In the genomic region with DNA sequence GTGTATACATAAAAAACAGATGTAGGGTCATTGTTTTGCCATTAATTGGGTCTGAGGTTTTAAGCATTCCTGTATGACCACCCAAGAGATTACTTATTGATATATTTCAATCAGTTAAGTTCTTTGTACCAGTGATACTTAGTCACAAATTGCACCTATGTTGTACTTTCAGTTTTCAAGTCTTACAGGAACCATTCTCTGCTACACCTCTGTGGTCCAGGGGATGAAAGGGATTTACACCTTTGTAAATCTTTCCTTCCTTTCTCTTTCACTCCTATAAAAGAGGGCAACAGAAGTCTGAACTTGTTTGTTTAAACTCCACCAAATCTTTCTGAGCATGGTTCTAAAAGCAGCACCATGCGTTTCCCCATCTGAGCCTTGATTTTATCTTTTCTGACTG, we compare ENCODE assay signal across 23 cellular contexts.
A peak's percentile ranks its signal among the peaks of the same experiment; 100 is the strongest.
DNase-seq lines count a peak whose midpoint lies in the region; ATAC-seq and TF ChIP-seq lines count a peak whose summit lies in the region.
"Had no signal": no experiment of that assay in that cellular context is flagged by ENCODE, and none has a peak within 500 bp of the region (broad histone marks: within the 10 kb centered on the region; RNA-seq: fewer than 3 reads in every experiment).

No MANE protein-coding gene starts in this region.

- no peaks in the 10 kb centered on the region for H4K20me1 ChIP-seq in MM.1S (ENCODE audit: insufficient read depth, low read length)

- H3K36me3 Mint-ChIP-seq in stimulated activated naive B cell treated with anti-CD40 and anti-IgM and Interleukin-4, amounts not matched to agents 10 μg/mL and 1 μg/mL and 100 μg/mL, for 72 hours, result peaks cover 0 to 2% of the 10 kb centered on the region in 2 donors
- H3K36me3 Mint-ChIP-seq: memory B cell had no signal

- H3K4me1 ChIP-seq in MM.1S (ENCODE audit: low read length) (peaks cover 5% of the 10 kb centered on the region; the same call in 1 of the 2 replicates), upper lobe of left lung (no peaks in the 10 kb centered on the region)
- H3K4me1 ChIP-seq: neural progenitor cell, right lobe of liver had no signal

- H2AFZ ChIP-seq in MM.1S (ENCODE audit: low read length), result no peak overlapping the region
- H2AFZ ChIP-seq: neural progenitor cell had no signal

- WGBS in upper lobe of left lung, 2 donors, result 82 to 89% methylated on average over 1 of the region's 1 CpG

- ATAC-seq in GM18870 (IDR thresholded peaks at IDR 0.05; ENCODE audit: unreplicated experiment) (peak; percentile 73), HG02642 (IDR thresholded peaks at IDR 0.05; ENCODE audit: poor library complexity, unreplicated experiment) (peak; percentile 48), upper lobe of left lung (ENCODE audit: low FRiP score in 2 of 2) (no peak)
- no peak for ATAC-seq in stimulated activated naive B cell treated with anti-CD40 and anti-IgM and Interleukin-4, amounts not matched to agents 10 μg/mL and 1 μg/mL and 100 μg/mL, for 72 hours (replicated peaks)
- ATAC-seq: right lobe of liver; Right ventricle myocardium inferior; stimulated activated naive CD8-positive, alpha-beta T cell treated with anti-CD3 and anti-CD28 coated beads, Interleukin-15, Interleukin-2, amounts not matched to agents 100 U/mL and 50 U/mL, for 24 hours had no signal

- no peak for TF ChIP-seq CTCF in GM12865 (IDR thresholded peaks at IDR 0.05; ENCODE audit: insufficient read depth, low read depth, low read length, missing control alignments)
- TF ChIP-seq CTCF in MM.1S (IDR thresholded peaks at IDR 0.05; ENCODE audit: low read length), result no peak
- TF ChIP-seq CTCF in upper lobe of left lung (IDR thresholded peaks at IDR 0.05), result no peak

- H3K9me3 Mint-ChIP-seq in stimulated activated naive B cell treated with anti-CD40 and anti-IgM and Interleukin-4, amounts not matched to agents 10 μg/mL and 1 μg/mL and 100 μg/mL, for 72 hours, result peaks cover 0 to 2% of the 10 kb centered on the region in 2 donors
- H3K9me3 Mint-ChIP-seq: memory B cell had no signal

- H3K4me2 ChIP-seq in MM.1S (ENCODE audit: low read depth, low read length), result peak overlapping the region; percentile 1; the same call in 1 of the 2 replicates
- H3K4me2 ChIP-seq: neural progenitor cell had no signal

- H3K4me3 ChIP-seq in GM12865 (ENCODE audit: low read depth, low read length), result no peak overlapping the region
- no peak overlapping the region for H3K4me3 ChIP-seq in MM.1S (ENCODE audit: low read length)
- H3K4me3 ChIP-seq in upper lobe of left lung, result no peak overlapping the region
- H3K4me3 ChIP-seq: neural progenitor cell, right lobe of liver had no signal

- H3K4me3 Mint-ChIP-seq in stimulated activated naive B cell treated with anti-CD40 and anti-IgM and Interleukin-4, amounts not matched to agents 10 μg/mL and 1 μg/mL and 100 μg/mL, for 72 hours, result no peak overlapping the region
- H3K4me3 Mint-ChIP-seq: memory B cell, neural progenitor cell had no signal

- H3K27ac Mint-ChIP-seq in stimulated activated naive B cell treated with anti-CD40 and anti-IgM and Interleukin-4, amounts not matched to agents 10 μg/mL and 1 μg/mL and 100 μg/mL, for 72 hours, result no peak overlapping the region
- H3K27ac Mint-ChIP-seq: memory B cell, neural progenitor cell had no signal

- TF ChIP-seq POLR2A in upper lobe of left lung (IDR thresholded peaks at IDR 0.05), result no peak

- DNase-seq in GM12865 (ENCODE audit: low read depth) (peak; percentile 46), MM.1S (peak; percentile 56), COLO668 (lab: John Stamatoyannopoulos, UW; ENCODE audit: unreplicated experiment) (no peak), upper lobe of left lung (no peak), AG08396 (ENCODE audit: low spot score) (no peak)
- DNase-seq in stimulated activated naive B cell treated with anti-CD40 and anti-IgM and Interleukin-4, amounts not matched to agents 10 μg/mL and 1 μg/mL and 100 μg/mL, for 72 hours, result no peak
- DNase-seq: activated CD4-positive, alpha-beta T cell treated with anti-CD3 and anti-CD28 coated beads, Interleukin-2, amount 50 U/mL, for 4 hours; C1 segment of cervical spinal cord; Calu3; foreskin melanocyte; NCI-H1092 treated with DMSO at 0.1 percent for 48 hours; NCI-H1930; NCI-H748 treated with DMSO at 0.1 percent for 48 hours; OCI-M1; posterior cingulate gyrus; right lobe of liver; stimulated activated naive CD8-positive, alpha-beta T cell treated with anti-CD3 and anti-CD28 coated beads, Interleukin-15, Interleukin-2, amounts not matched to agents 100 U/mL and 50 U/mL, for 24 hours; T1000 had no signal

- H3K9ac ChIP-seq in MM.1S (ENCODE audit: low read length), result no peak overlapping the region
- H3K9ac ChIP-seq: neural progenitor cell had no signal

- H3K79me2 ChIP-seq in MM.1S (ENCODE audit: low read length), result no peaks in the 10 kb centered on the region

- H3K27ac ChIP-seq in MM.1S (ENCODE audit: low read length) (no peak overlapping the region), upper lobe of left lung (no peak overlapping the region)
- H3K27ac ChIP-seq: neural progenitor cell, right lobe of liver had no signal

- peaks cover 7 to 12% of the 10 kb centered on the region in 2 donors for H3K4me1 Mint-ChIP-seq in stimulated activated naive B cell treated with anti-CD40 and anti-IgM and Interleukin-4, amounts not matched to agents 10 μg/mL and 1 μg/mL and 100 μg/mL, for 72 hours
- H3K4me1 Mint-ChIP-seq: neural progenitor cell had no signal

- 0 out of 2 replicates have a peak, but pooled peaks cover 3% of the 10 kb centered on the region for H3F3A ChIP-seq in MM.1S (ENCODE audit: insufficient read depth, low read length)

- TF ChIP-seq EP300 in upper lobe of left lung (IDR thresholded peaks at IDR 0.05), result no peak

- no peaks in the 10 kb centered on the region for H3K36me3 ChIP-seq in MM.1S (replicated peaks; ENCODE audit: insufficient read depth, low read length)
- H3K36me3 ChIP-seq in upper lobe of left lung, result no peaks in the 10 kb centered on the region
- H3K36me3 ChIP-seq: neural progenitor cell, right lobe of liver had no signal

- H3K9me3 ChIP-seq in MM.1S (replicated peaks; ENCODE audit: insufficient read depth, low read length), result no peaks in the 10 kb centered on the region
- H3K9me3 ChIP-seq in upper lobe of left lung, result peaks cover 0 to 10% (median 2%) of the 10 kb centered on the region in 4 donors
- H3K9me3 ChIP-seq: right lobe of liver had no signal

- H3K9me2 ChIP-seq in MM.1S (replicated peaks; ENCODE audit: insufficient read depth, low read length), result no peaks in the 10 kb centered on the region

- H3K27me3 Mint-ChIP-seq in stimulated activated naive B cell treated with anti-CD40 and anti-IgM and Interleukin-4, amounts not matched to agents 10 μg/mL and 1 μg/mL and 100 μg/mL, for 72 hours, result no peaks in the 10 kb centered on the region
- H3K27me3 Mint-ChIP-seq: memory B cell had no signal

- no peaks in the 10 kb centered on the region for H3K27me3 ChIP-seq in MM.1S (replicated peaks; ENCODE audit: insufficient read depth, low read length)
- no peaks in the 10 kb centered on the region for H3K27me3 ChIP-seq in upper lobe of left lung
- H3K27me3 ChIP-seq: neural progenitor cell, right lobe of liver had no signal

Comparison
In these comparisons a context has a peak if more than half of its experiments do, and no peak if none do; other contexts are left out.
1. DNase-seq: peak in GM12865 (single experiment) and MM.1S (single experiment); none in COLO668 (single experiment), upper lobe of left lung (0 of 2), stimulated activated naive B cell treated with anti-CD40 and anti-IgM and Interleukin-4, amounts not matched to agents 10 μg/mL and 1 μg/mL and 100 μg/mL, for 72 hours (single experiment) and AG08396 (single experiment).
2. ATAC-seq: peak in GM18870 (single experiment) and HG02642 (single experiment); none in upper lobe of left lung (0 of 2) and stimulated activated naive B cell treated with anti-CD40 and anti-IgM and Interleukin-4, amounts not matched to agents 10 μg/mL and 1 μg/mL and 100 μg/mL, for 72 hours (0 of 2).